Comparison of ENCODE assay signal across 8 cellular contexts in the genomic region with DNA sequence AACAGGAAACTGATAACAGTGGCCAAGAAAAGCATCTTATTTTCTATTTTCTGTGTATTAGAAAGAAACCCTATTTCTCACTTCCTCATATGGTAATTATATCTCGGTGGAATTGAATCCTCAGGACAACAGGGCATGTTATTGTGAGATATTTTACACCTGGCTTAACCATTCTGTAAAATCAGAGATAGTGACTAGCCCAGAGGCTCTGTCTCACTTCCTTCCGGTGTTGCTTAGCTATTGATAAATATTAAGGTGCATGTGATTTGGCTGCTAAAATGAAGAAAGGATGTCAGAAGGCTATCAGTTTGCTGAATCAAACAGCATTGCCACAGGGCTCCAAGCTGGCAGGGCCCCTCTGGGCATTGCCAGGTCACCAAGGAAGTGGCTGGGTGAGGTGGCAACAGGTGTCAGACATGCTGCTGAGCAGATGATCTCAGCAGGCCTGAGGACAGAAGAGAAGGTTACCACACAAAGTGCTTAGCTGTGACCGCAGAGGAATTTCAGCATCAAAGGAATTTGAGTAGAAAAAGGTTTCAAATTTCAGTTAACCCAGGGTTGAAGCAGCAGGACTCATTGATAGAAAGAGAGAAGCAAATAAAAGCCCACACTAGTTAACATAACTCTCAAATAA.
DNase-seq lines count a peak whose midpoint lies in the region; ATAC-seq, FAIRE-seq and TF ChIP-seq lines count a peak whose summit lies in the region.

No MANE protein-coding gene starts in this region.

- H3K36me3 ChIP-seq in HEK293 (ENCODE audit: control insufficient read depth in 2 of 2, insufficient read depth in 1 of 2, low read length in 2 of 2) (no peaks in the 10 kb centered on the region), KOPT-K1 (ENCODE audit: insufficient read depth, low read length) (no peaks in the 10 kb centered on the region), pancreas (no peaks in the 10 kb centered on the region), thyroid gland (no peaks in the 10 kb centered on the region)

- POLR2A ChIA-PET in HEK293 (lab: Yijun Ruan, JAX) = no interaction called here

- intact Hi-C loops in pancreas (cut with DNase I) = no loop called here
- intact Hi-C loops in thyroid gland (cut with DNase I) = no loop called here

- CTCF ChIA-PET in HEK293 (lab: Yijun Ruan, JAX) = no interaction called here

- ATAC-seq in pancreas = peak; percentile 78 to 88 (median 86)

- FAIRE-seq in pancreas (lab: Jason Lieb, UNC) = no peak

- H3K9me3 ChIP-seq in HEK293 (ENCODE audit: control insufficient read depth, insufficient read depth, low read depth, low read length) (no peaks in the 10 kb centered on the region), KOPT-K1 (ENCODE audit: insufficient read depth, low read length, poor library complexity, severe bottlenecking) (no peaks in the 10 kb centered on the region), pancreas (no peaks in the 10 kb centered on the region), thyroid gland (no peaks in the 10 kb centered on the region)

- no peak for TF ChIP-seq CTCF in HEK293 (tag by site-specific recombination; IDR thresholded peaks at IDR 0.05)
- no peak for TF ChIP-seq CTCF in choroid plexus epithelial cell (conservative IDR thresholded peaks at IDR 0.05; ENCODE audit: low read depth, low read length)
- no peak for TF ChIP-seq CTCF in pancreas (IDR thresholded peaks at IDR 0.05)
- no peak for TF ChIP-seq CTCF in thyroid gland (IDR thresholded peaks at IDR 0.05)

- H3K27ac ChIP-seq in HEK293 (ENCODE audit: extremely low read depth, low read depth, low read length) (no peak overlapping the region), KOPT-K1 (ENCODE audit: low read depth, low read length, poor library complexity, severe bottlenecking) (peak overlapping the region; percentile 75), pancreas (peak overlapping the region in 1 of 4 donors; percentile 33), thyroid gland (no peak overlapping the region)

- H3K27me3 ChIP-seq in pancreas (no peaks in the 10 kb centered on the region), thyroid gland (no peaks in the 10 kb centered on the region)

- H3K4me3 ChIP-seq in HEK293 (ENCODE audit: low read depth, low read length) (no peak overlapping the region), choroid plexus epithelial cell (ENCODE audit: low read depth, low read length) (no peak overlapping the region), pancreas (no peak overlapping the region), thyroid gland (replicated peaks in 1 of 3) (no peak overlapping the region)

- WGBS in pancreas, 2 donors = 11 to 12% methylated on average over 3 of the region's 3 CpGs
- 42 to 47% methylated on average over 3 of the region's 3 CpGs for WGBS in thyroid gland, 2 donors

- peak; percentile 46 for DNase-seq in activated gamma-delta T cell treated with Interleukin-2 at 50 U/mL for 16 hours
- no peak for DNase-seq in activated gamma-delta T cell (lab: John Stamatoyannopoulos, UW)
- DNase-seq in choroid plexus epithelial cell (ENCODE audit: low read depth) = peak; percentile 90
- DNase-seq in pancreas = peak in 5 of 6 donors; percentile 47 to 72 (median 68)
- no peak for DNase-seq in thyroid gland
- DNase-seq in cortex of kidney (lab: John Stamatoyannopoulos, UW) = no peak

- TF ChIP-seq POLR2A in thyroid gland (IDR thresholded peaks at IDR 0.05) = no peak

- peaks cover 13% of the 10 kb centered on the region for H3K4me1 ChIP-seq in HEK293 (ENCODE audit: control insufficient read depth, insufficient read depth, low read length)
- peaks cover 9 to 28% (median 9%) of the 10 kb centered on the region in 3 donors for H3K4me1 ChIP-seq in pancreas
- no peaks in the 10 kb centered on the region for H3K4me1 ChIP-seq in thyroid gland

TF ChIP-seq in HEK293, 187 proteins besides CTCF, POLR2A, EP300 and RAD21 (continues in another document):
- TF ChIP-seq SP7 (tag by site-specific recombination; IDR thresholded peaks at IDR 0.05) (peak; percentile 79), PRDM1 (tag by site-specific recombination; IDR thresholded peaks at IDR 0.05) (peak; percentile 47; the same call in 1 of the 2 replicates), SCRT2 (tag by site-specific recombination; IDR thresholded peaks at IDR 0.05) (peak; percentile 98), GLI2 (tag by site-specific recombination; IDR thresholded peaks at IDR 0.05; ENCODE audit: borderline replicate concordance, low read depth) (no peak), SCRT1 (tag by site-specific recombination; IDR thresholded peaks at IDR 0.05; ENCODE audit: borderline replicate concordance) (peak; percentile 95), BCL11B (tag by site-specific recombination; IDR thresholded peaks at IDR 0.05; ENCODE audit: low read depth) (no peak), TCF7L2 (IDR thresholded peaks at IDR 0.05; ENCODE audit: borderline replicate concordance, low read depth, low read length) (peak; percentile 84), ZNF843 (tag by site-specific recombination; IDR thresholded peaks at IDR 0.05) (peak; percentile 32; the same call in 1 of the 2 replicates)
- TF ChIP-seq, protein P1, sequence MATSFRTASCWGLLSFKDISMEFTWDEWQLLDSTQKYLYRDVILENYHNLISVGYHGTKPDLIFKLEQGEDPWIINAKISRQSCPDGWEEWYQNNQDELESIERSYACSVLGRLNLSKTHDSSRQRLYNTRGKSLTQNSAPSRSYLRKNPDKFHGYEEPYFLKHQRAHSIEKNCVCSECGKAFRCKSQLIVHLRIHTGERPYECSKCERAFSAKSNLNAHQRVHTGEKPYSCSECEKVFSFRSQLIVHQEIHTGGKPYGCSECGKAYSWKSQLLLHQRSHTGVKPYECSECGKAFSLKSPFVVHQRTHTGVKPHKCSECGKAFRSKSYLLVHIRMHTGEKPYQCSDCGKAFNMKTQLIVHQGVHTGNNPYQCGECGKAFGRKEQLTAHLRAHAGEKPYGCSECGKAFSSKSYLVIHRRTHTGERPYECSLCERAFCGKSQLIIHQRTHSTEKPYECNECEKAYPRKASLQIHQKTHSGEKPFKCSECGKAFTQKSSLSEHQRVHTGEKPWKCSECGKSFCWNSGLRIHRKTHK (tag by site-specific recombination; IDR thresholded peaks at IDR 0.05) = no peak
- TF ChIP-seq, protein P2, sequence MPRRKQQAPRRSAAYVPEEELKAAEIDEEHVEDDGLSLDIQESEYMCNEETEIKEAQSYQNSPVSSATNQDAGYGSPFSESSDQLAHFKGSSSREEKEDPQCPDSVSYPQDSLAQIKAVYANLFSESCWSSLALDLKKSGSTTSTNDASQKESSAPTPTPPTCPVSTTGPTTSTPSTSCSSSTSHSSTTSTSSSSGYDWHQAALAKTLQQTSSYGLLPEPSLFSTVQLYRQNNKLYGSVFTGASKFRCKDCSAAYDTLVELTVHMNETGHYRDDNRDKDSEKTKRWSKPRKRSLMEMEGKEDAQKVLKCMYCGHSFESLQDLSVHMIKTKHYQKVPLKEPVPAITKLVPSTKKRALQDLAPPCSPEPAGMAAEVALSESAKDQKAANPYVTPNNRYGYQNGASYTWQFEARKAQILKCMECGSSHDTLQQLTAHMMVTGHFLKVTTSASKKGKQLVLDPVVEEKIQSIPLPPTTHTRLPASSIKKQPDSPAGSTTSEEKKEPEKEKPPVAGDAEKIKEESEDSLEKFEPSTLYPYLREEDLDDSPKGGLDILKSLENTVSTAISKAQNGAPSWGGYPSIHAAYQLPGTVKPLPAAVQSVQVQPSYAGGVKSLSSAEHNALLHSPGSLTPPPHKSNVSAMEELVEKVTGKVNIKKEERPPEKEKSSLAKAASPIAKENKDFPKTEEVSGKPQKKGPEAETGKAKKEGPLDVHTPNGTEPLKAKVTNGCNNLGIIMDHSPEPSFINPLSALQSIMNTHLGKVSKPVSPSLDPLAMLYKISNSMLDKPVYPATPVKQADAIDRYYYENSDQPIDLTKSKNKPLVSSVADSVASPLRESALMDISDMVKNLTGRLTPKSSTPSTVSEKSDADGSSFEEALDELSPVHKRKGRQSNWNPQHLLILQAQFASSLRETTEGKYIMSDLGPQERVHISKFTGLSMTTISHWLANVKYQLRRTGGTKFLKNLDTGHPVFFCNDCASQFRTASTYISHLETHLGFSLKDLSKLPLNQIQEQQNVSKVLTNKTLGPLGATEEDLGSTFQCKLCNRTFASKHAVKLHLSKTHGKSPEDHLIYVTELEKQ (tag by site-specific recombination; IDR thresholded peaks at IDR 0.05; ENCODE audit: borderline replicate concordance) = 0 out of 2 replicates have a peak, but pooled peaks have one; percentile 38
- TF ChIP-seq, protein P3, sequence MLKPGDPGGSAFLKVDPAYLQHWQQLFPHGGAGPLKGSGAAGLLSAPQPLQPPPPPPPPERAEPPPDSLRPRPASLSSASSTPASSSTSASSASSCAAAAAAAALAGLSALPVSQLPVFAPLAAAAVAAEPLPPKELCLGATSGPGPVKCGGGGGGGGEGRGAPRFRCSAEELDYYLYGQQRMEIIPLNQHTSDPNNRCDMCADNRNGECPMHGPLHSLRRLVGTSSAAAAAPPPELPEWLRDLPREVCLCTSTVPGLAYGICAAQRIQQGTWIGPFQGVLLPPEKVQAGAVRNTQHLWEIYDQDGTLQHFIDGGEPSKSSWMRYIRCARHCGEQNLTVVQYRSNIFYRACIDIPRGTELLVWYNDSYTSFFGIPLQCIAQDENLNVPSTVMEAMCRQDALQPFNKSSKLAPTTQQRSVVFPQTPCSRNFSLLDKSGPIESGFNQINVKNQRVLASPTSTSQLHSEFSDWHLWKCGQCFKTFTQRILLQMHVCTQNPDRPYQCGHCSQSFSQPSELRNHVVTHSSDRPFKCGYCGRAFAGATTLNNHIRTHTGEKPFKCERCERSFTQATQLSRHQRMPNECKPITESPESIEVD (tag by site-specific recombination; IDR thresholded peaks at IDR 0.05) = peak; percentile 51; the same call in 1 of the 2 replicates
- TF ChIP-seq, protein P4, sequence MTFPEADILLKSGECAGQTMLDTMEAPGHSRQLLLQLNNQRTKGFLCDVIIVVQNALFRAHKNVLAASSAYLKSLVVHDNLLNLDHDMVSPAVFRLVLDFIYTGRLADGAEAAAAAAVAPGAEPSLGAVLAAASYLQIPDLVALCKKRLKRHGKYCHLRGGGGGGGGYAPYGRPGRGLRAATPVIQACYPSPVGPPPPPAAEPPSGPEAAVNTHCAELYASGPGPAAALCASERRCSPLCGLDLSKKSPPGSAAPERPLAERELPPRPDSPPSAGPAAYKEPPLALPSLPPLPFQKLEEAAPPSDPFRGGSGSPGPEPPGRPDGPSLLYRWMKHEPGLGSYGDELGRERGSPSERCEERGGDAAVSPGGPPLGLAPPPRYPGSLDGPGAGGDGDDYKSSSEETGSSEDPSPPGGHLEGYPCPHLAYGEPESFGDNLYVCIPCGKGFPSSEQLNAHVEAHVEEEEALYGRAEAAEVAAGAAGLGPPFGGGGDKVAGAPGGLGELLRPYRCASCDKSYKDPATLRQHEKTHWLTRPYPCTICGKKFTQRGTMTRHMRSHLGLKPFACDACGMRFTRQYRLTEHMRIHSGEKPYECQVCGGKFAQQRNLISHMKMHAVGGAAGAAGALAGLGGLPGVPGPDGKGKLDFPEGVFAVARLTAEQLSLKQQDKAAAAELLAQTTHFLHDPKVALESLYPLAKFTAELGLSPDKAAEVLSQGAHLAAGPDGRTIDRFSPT (tag by site-specific recombination; IDR thresholded peaks at IDR 0.05) = peak; percentile 98

Comparison
In these comparisons a context has a peak if more than half of its experiments do, and no peak if none do; other contexts are left out.
1. DNase-seq: peak in activated gamma-delta T cell treated with Interleukin-2 at 50 U/mL for 16 hours (single experiment), choroid plexus epithelial cell (single experiment) and pancreas (5 of 6); none in activated gamma-delta T cell (single experiment), thyroid gland (0 of 2) and cortex of kidney (single experiment).